8 cellular contexts compared by ENCODE assay signal in the genomic region with DNA sequence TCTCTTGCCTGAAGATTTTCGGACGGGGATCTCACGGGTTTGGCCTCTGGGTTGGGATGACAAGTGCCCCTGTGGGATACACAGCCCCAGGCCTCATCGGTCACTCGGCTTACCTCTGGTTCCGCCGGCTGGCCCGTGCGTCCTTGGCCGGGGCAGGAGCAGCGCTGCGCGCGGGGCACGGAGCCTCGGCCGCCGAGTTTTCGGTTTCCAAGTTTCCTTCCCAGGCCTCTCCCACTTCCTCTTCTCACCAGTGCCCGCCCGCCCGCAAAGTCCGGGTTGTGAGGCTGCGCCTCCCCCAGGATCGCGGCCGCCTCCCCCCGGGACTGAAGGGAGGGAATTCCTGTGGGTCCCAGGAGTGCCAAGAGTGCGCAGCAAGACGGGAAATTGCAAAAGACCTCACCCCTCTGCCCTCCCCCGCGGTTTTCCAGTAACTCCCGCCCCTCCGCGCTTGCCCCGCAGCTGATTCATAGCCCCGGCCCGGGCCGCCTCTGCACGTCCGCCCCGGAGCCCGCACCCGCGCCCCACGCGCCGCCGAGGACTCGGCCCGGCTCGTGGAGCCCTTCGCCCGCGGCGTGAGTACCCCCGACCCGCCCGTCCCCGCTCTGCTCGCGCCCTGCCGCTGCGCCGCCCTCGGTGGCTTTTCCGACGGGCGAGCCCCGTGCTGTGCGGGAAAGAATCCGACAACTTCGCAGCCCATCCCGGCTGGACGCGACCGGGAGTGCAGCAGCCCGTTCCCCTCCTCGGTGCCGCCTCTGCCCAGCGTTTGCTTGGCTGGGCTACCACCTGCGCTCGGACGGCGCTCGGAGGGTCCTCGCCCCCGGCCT. TPM values are rescaled to one million over a fixed set of nuclear protein-coding genes. Genes with fewer than 3 reads are reported as not detected.
DNase-seq lines count a peak whose midpoint lies in the region; TF ChIP-seq lines count a peak whose summit lies in the region.

Gene OSMR, plus strand, starts transcription at position 458 of the 824 bp plus-strand sequence. CDS start 23,033 bp downstream, outside the sequence.

- CTCF ChIA-PET in mammary epithelial cell (lab: Charles Lee; ENCODE audit: low non-redundant PET): interaction anchor here (0.6 kb wide), 2 partner anchors 13 to 469 kb away, joined by 4 to 6 read pairs; no protein-coding TSS in a partner anchor

- in situ Hi-C loops in mammary epithelial cell (cut with MboI; ENCODE audit: low sequenced_read_pairs in 2 of 2) (no loop called here), G401 (cut with HindIII; ENCODE audit: low sequenced_read_pairs) (no loop called here)

- H3K4me2 ChIP-seq in mammary epithelial cell (ENCODE audit: insufficient read depth, low read depth, low read length): peak within 1 kb of the TSS; percentile 94

- 9% methylated on average over 21 of the region's 88 CpGs for WGBS in mammary epithelial cell (ENCODE audit: low coverage, missing lambda C conversion rate)

- H4K20me1 ChIP-seq in mammary epithelial cell (ENCODE audit: insufficient read depth, low read length): no peaks in the 10 kb centered on the region

- peak within 1 kb of the TSS; percentile 96 to 98 (median 97) for H3K4me3 ChIP-seq in mammary epithelial cell (replicated peaks in 1 of 3; ENCODE audit: insufficient read depth in 1 of 3, low read depth in 2 of 3, low read length in 3 of 3)
- peak within 1 kb of the TSS; percentile 74 for H3K4me3 ChIP-seq in iPS-20b (ENCODE audit: low read length)
- peak within 1 kb of the TSS; percentile 78 for H3K4me3 ChIP-seq in retinal pigment epithelial cell (ENCODE audit: low read length)

- H3K27me3 ChIP-seq in mammary epithelial cell (ENCODE audit: insufficient read depth, low read length): no peaks in the 10 kb centered on the region
- peaks cover 45% of the 10 kb centered on the region for H3K27me3 ChIP-seq in iPS-20b (ENCODE audit: insufficient read depth, low read length)

- dilution Hi-C loops in mammary epithelial cell (cut with HindIII; ENCODE audit: low sequenced_read_pairs): no loop called here

- H3K27ac ChIP-seq in mammary epithelial cell (ENCODE audit: insufficient read depth, low read depth, low read length) (peak within 1 kb of the TSS; percentile 100), iPS-20b (ENCODE audit: low read length) (no peak within 1 kb of the TSS)

- no peak for TF ChIP-seq CTCF in mammary epithelial cell (conservative IDR thresholded peaks at IDR 0.05 in 1 of 2, IDR thresholded peaks at IDR 0.05 in 1 of 2; ENCODE audit: extremely low read depth in 1 of 2, insufficient read depth in 1 of 2, low read depth in 1 of 2, low read length in 2 of 2)
- TF ChIP-seq CTCF in retinal pigment epithelial cell (conservative IDR thresholded peaks at IDR 0.05; ENCODE audit: low read depth, low read length): peak; percentile 6

- intact Hi-C loops in mammary epithelial cell (cut with micrococcal nuclease): loop anchor here (1.0 to 10.0 kb wide), 3 partner anchors 15 to 229 kb away; partner anchors contain the start of gene RICTOR

- H3K36me3 ChIP-seq in mammary epithelial cell (ENCODE audit: insufficient read depth, low read length) (peaks cover 2% of the 10 kb centered on the region), iPS-20b (ENCODE audit: insufficient read depth, low read depth, low read length) (no peaks in the 10 kb centered on the region)

- peak within 1 kb of the TSS; percentile 90 for H2AFZ ChIP-seq in mammary epithelial cell (ENCODE audit: low read depth, low read length)

- no TSS peak for BruUV-seq in mammary epithelial cell (replicated peaks; lab: Mats Ljungman, UMichigan)

- H3K79me2 ChIP-seq in mammary epithelial cell (ENCODE audit: insufficient read depth, low read length): peaks cover 92% of the 10 kb centered on the region

- H3K9me3 ChIP-seq in mammary epithelial cell (replicated peaks; ENCODE audit: insufficient read depth, low read length) (no peaks in the 10 kb centered on the region), iPS-20b (ENCODE audit: insufficient read depth, low read depth, low read length) (no peaks in the 10 kb centered on the region)

- peak; percentile 99 for DNase-seq in EH (ENCODE audit: low read depth)
- DNase-seq in NCI-H1048 (lab: John Stamatoyannopoulos, UW): peak; percentile 14
- peak; percentile 98 for DNase-seq in mammary epithelial cell
- DNase-seq in retinal pigment epithelial cell (ENCODE audit: low read depth): peak; percentile 80
- no peak for DNase-seq in superior temporal gyrus (ENCODE audit: extremely low spot score)
- DNase-seq in G401 (ENCODE audit: low spot score): no peak
- DNase-seq in cerebellar nuclear complex (lab: John Stamatoyannopoulos, UW): no peak

- H3K4me1 ChIP-seq in mammary epithelial cell (ENCODE audit: insufficient read depth, low read length) (peaks cover 17% of the 10 kb centered on the region), iPS-20b (ENCODE audit: insufficient read depth, low read length) (no peaks in the 10 kb centered on the region)

- H3K9ac ChIP-seq in mammary epithelial cell (ENCODE audit: insufficient read depth, low read length) (peak within 1 kb of the TSS; percentile 100), iPS-20b (ENCODE audit: low read depth, low read length) (peak within 1 kb of the TSS; percentile 58; the same call in 1 of the 2 replicates)

RNA-seq across cellular contexts. Expression of gene OSMR, which starts in this region (rescaled TPM):
- total RNA-seq in mammary epithelial cell: 100 to 1,000 TPM in 1 of 2 donors, 10 to 100 TPM in 1; 97.7 to 111 TPM
- polyA plus RNA-seq in mammary epithelial cell: 48.9 TPM
- 96.5 TPM for polyA minus RNA-seq in mammary epithelial cell
- not detected in 2 replicates for total RNA-seq in G401 (2014; rRNA removed; shearing (Covaris generic))

Comparison
In these comparisons a context has a peak if more than half of its experiments do, and no peak if none do; other contexts are left out.
1. RNA of gene OSMR (total RNA-seq): 97.7 to 111 TPM in mammary epithelial cell; not detected in G401; every median in the first group is over 10 times any median in the second.
2. DNase-seq: peak in EH (single experiment), NCI-H1048 (single experiment), mammary epithelial cell (single experiment) and retinal pigment epithelial cell (single experiment); none in superior temporal gyrus (single experiment), G401 (single experiment) and cerebellar nuclear complex (0 of 2).
3. Peak in every context shown above with its lines, with median percentiles within 50 percentile points of each other: H3K4me3 ChIP-seq.